8 cellular contexts compared by ENCODE assay signal in the genomic region with DNA sequence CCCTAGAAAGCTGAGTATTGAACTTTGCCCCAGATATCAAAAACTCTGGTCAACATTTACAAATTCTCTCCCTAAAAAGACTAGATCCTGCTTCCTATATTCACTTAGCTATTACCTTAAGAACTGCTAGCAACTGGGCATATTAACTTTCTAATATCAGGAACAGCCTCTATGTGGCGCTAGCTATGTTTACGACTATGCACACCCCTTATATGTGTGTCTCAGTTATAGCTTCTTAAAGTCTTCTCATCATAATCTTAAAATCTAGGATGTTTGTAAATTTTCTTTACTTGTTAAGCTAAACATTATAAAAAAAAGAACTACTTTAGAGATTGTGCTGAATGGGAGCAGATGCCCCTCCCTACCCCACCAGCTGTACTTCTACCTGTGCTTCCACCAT. TPM values are rescaled to one million over a fixed set of nuclear protein-coding genes. Genes with fewer than 3 reads are reported as not detected.
DNase-seq lines count a peak whose midpoint lies in the region; ATAC-seq and TF ChIP-seq lines count a peak whose summit lies in the region.

No MANE protein-coding gene starts in this region.

- ATAC-seq in IMR-90 (ENCODE audit: low read depth) (no peak), SK-N-SH treated with all-trans-retinoic acid at 6 μM for 48 hours (peak; percentile 60), foreskin keratinocyte (no peak), lower lobe of right lung (no peak), GM19452 (IDR thresholded peaks at IDR 0.05; ENCODE audit: unreplicated experiment) (no peak), GM18858 (IDR thresholded peaks at IDR 0.05; ENCODE audit: unreplicated experiment) (no peak)
- no peak for ATAC-seq in activated CD8-positive, alpha-beta memory T cell treated with anti-CD3 and anti-CD28 coated beads, Interleukin-2, amount 10 ng/mL, durations not matched to agents 7 days and 5 days

- H3K79me1 ChIP-seq in IMR-90 (ENCODE audit: low read depth in 1 of 2, low read length in 2 of 2) = peaks cover 16 to 36% of the 10 kb centered on the region in 2 experiments; a peak in 3 of 4 replicates

- H3K14ac ChIP-seq in IMR-90 (replicated peaks; ENCODE audit: low read depth, low read length) = no peak overlapping the region

- H3K9me1 ChIP-seq in IMR-90 (ENCODE audit: insufficient read depth, low read length) = no peaks in the 10 kb centered on the region

- no TSS peak for BruUV-seq in IMR-90 (replicated peaks; lab: Mats Ljungman, UMichigan)

- H3K36me3 ChIP-seq in CD8-positive, alpha-beta memory T cell (ENCODE audit: insufficient read depth, low read length) = no peaks in the 10 kb centered on the region
- H3K36me3 ChIP-seq in IMR-90 (ENCODE audit: control insufficient read depth, insufficient read depth, low read length) = no peaks in the 10 kb centered on the region
- peaks cover 9% of the 10 kb centered on the region for H3K36me3 ChIP-seq in lower lobe of right lung

- no peak overlapping the region for H2AK5ac ChIP-seq in IMR-90 (ENCODE audit: low read depth, low read length)

- H3K4me1 ChIP-seq in CD8-positive, alpha-beta memory T cell (ENCODE audit: insufficient read depth, low read length) = peaks cover 29% of the 10 kb centered on the region
- H3K4me1 ChIP-seq in IMR-90 (ENCODE audit: control insufficient read depth, insufficient read depth, low read length) (peaks cover 3% of the 10 kb centered on the region; the same call in 1 of the 2 replicates), foreskin keratinocyte (peaks cover 20% of the 10 kb centered on the region), lower lobe of right lung (peaks cover 21% of the 10 kb centered on the region)

- no peak overlapping the region for H3K9ac ChIP-seq in IMR-90 (ENCODE audit: low read depth, low read length)

- no peak overlapping the region for H2BK15ac ChIP-seq in IMR-90 (ENCODE audit: low read depth, low read length)

- TF ChIP-seq CTCF in IMR-90 (conservative IDR thresholded peaks at IDR 0.05; ENCODE audit: low read depth, low read length) (peak; percentile 49), foreskin keratinocyte (conservative IDR thresholded peaks at IDR 0.05) (peak; percentile 68), lower lobe of right lung (IDR thresholded peaks at IDR 0.05) (no peak)

- H2BK120ac ChIP-seq in IMR-90 (ENCODE audit: low read depth, low read length) = no peak overlapping the region

- no peak overlapping the region for H3K18ac ChIP-seq in IMR-90 (ENCODE audit: low read depth, low read length)

- DNase-seq in CD8-positive, alpha-beta memory T cell = no peak
- peak; percentile 51 for DNase-seq in IMR-90
- peak in 1 of 2 donors; percentile 20 for DNase-seq in foreskin keratinocyte
- DNase-seq in activated CD8-positive, alpha-beta memory T cell treated with anti-CD3 and anti-CD28 coated beads, Interleukin-2, amount 10 ng/mL, durations not matched to agents 7 days and 5 days = no peak
- no peak for DNase-seq in lower lobe of right lung

- no peak overlapping the region for H3K4me2 ChIP-seq in IMR-90 (ENCODE audit: low read depth, low read length)

- in situ Hi-C loops in IMR-90 (cut with MboI; ENCODE audit: low sequenced_read_pairs) = loop anchor here (10.0 to 25.0 kb wide), 2 partner anchors 158 to 310 kb away; partner anchors contain the start of genes BOLA3 and TET3

- no peak overlapping the region for H3K4ac ChIP-seq in IMR-90 (ENCODE audit: low read depth, low read length)

- H3K27ac ChIP-seq in CD8-positive, alpha-beta memory T cell (ENCODE audit: low read depth, low read length) = no peak overlapping the region
- H3K27ac ChIP-seq in IMR-90 (ENCODE audit: insufficient read depth, low read length) = no peak overlapping the region
- no peak overlapping the region for H3K27ac ChIP-seq in foreskin keratinocyte
- H3K27ac ChIP-seq in lower lobe of right lung = no peak overlapping the region

- H3K4me3 Mint-ChIP-seq in CD8-positive, alpha-beta memory T cell = peak overlapping the region in 5 of 7 donors; percentile 8 to 98 (median 76)
- no peak overlapping the region for H3K4me3 Mint-ChIP-seq in activated CD8-positive, alpha-beta memory T cell treated with anti-CD3 and anti-CD28 coated beads, Interleukin-2, amount 10 ng/mL, durations not matched to agents 7 days and 5 days

- H2AK9ac ChIP-seq in IMR-90 (replicated peaks; ENCODE audit: low read depth, low read length, poor library complexity) = no peak overlapping the region

- no peaks in the 10 kb centered on the region for H3K9me3 Mint-ChIP-seq in CD8-positive, alpha-beta memory T cell
- no peaks in the 10 kb centered on the region for H3K9me3 Mint-ChIP-seq in activated CD8-positive, alpha-beta memory T cell treated with anti-CD3 and anti-CD28 coated beads, Interleukin-2, amount 10 ng/mL, durations not matched to agents 7 days and 5 days (ENCODE audit: low read depth)

- peak; percentile 51 for TF ChIP-seq RAD21 in IMR-90 (IDR thresholded peaks at IDR 0.05; ENCODE audit: low read length)

- H2BK5ac ChIP-seq in IMR-90 (ENCODE audit: low read depth, low read length, poor library complexity, severe bottlenecking) = no peak overlapping the region

- H2AFZ ChIP-seq in IMR-90 (replicated peaks; ENCODE audit: low read length, poor library complexity) = no peak overlapping the region

- no peaks in the 10 kb centered on the region for H3K27me3 Mint-ChIP-seq in CD8-positive, alpha-beta memory T cell
- no peaks in the 10 kb centered on the region for H3K27me3 Mint-ChIP-seq in activated CD8-positive, alpha-beta memory T cell treated with anti-CD3 and anti-CD28 coated beads, Interleukin-2, amount 10 ng/mL, durations not matched to agents 7 days and 5 days

- H2BK20ac ChIP-seq in IMR-90 (ENCODE audit: low read depth, low read length) = no peak overlapping the region

- H3K9me3 ChIP-seq in CD8-positive, alpha-beta memory T cell (ENCODE audit: low read length) = no peaks in the 10 kb centered on the region
- H3K9me3 ChIP-seq in IMR-90 (ENCODE audit: control insufficient read depth, insufficient read depth, low read length) (no peaks in the 10 kb centered on the region), lower lobe of right lung (no peaks in the 10 kb centered on the region)

- no peak overlapping the region for H3K23ac ChIP-seq in IMR-90 (ENCODE audit: low read depth, low read length)

- no peak overlapping the region for H4K8ac ChIP-seq in IMR-90 (ENCODE audit: low read depth in 2 of 2, low read length in 2 of 2)

- WGBS in IMR-90 (ENCODE audit: extremely low coverage in 2 of 2, insufficient read length in 1 of 2), 2 experiments = no CpG with 5 or more reads among the region's 2 CpGs

- H4K91ac ChIP-seq in IMR-90 (ENCODE audit: insufficient read depth, low read depth, low read length) = no peak overlapping the region

- POLR2A ChIA-PET in CD8-positive, alpha-beta memory T cell (lab: Charles Lee) = no interaction called here
- POLR2A ChIA-PET in IMR-90 (lab: Charles Lee; ENCODE audit: unreplicated experiment) = interaction anchor here (0.6 kb wide), 2 partner anchors 71 to 85 kb away, joined by 3 to 5 read pairs; no protein-coding TSS in a partner anchor

- CTCF ChIA-PET in CD8-positive, alpha-beta memory T cell (lab: Charles Lee) = interaction anchor here (0.8 to 2.5 kb wide), 7 partner anchors 47 to 372 kb away, joined by 3 to 11 read pairs (median 4); partner anchors contain the start of genes DGUOK, DUSP11 and MOB1A
- CTCF ChIA-PET in IMR-90 (lab: Yijun Ruan, JAX) = interaction anchor here (0.6 to 1.6 kb wide), 5 partner anchors 81 to 508 kb away, joined by 3 to 4 read pairs (median 3); no protein-coding TSS in a partner anchor
- CTCF ChIA-PET in activated CD8-positive, alpha-beta memory T cell treated with anti-CD3 and anti-CD28 coated beads, Interleukin-2, amount 10 ng/mL, durations not matched to agents 7 days and 5 days (lab: Charles Lee) = interaction anchor here (0.8 to 8.5 kb wide), 30 partner anchors 11 to 564 kb away, joined by 3 to 134 read pairs (median 4); partner anchors contain the start of genes BOLA3, MOB1A and TPRKB

- H3K56ac ChIP-seq in IMR-90 (ENCODE audit: extremely low read depth, insufficient read depth, low read length) = no peak overlapping the region

- H4K20me1 ChIP-seq in IMR-90 (ENCODE audit: insufficient read depth, low read length) = no peaks in the 10 kb centered on the region

- dilution Hi-C loops in IMR-90 (cut with HindIII; ENCODE audit: low sequenced_read_pairs, unreplicated experiment) = loop anchor here (25.0 kb wide), 1 partner anchor 285 kb away; no protein-coding TSS in a partner anchor

- H3K27ac Mint-ChIP-seq in CD8-positive, alpha-beta memory T cell = peak overlapping the region in 4 of 8 donors; percentile 20 to 91 (median 72)
- no peak overlapping the region for H3K27ac Mint-ChIP-seq in activated CD8-positive, alpha-beta memory T cell treated with anti-CD3 and anti-CD28 coated beads, Interleukin-2, amount 10 ng/mL, durations not matched to agents 7 days and 5 days

- TF ChIP-seq POLR2A in IMR-90 (IDR thresholded peaks at IDR 0.05; ENCODE audit: low read depth, low read length) = no peak

- no peak overlapping the region for H3K4me3 ChIP-seq in CD8-positive, alpha-beta memory T cell (ENCODE audit: low read length)
- H3K4me3 ChIP-seq in IMR-90 (ENCODE audit: insufficient read depth, low read depth, low read length) (no peak overlapping the region), lower lobe of right lung (no peak overlapping the region)

- no peaks in the 10 kb centered on the region for H3K27me3 ChIP-seq in CD8-positive, alpha-beta memory T cell (ENCODE audit: insufficient read depth, low read length, poor library complexity, severe bottlenecking)
- peaks cover 2% of the 10 kb centered on the region; the same call in 1 of the 2 replicates for H3K27me3 ChIP-seq in IMR-90 (ENCODE audit: control insufficient read depth, insufficient read depth, low read length)
- H3K27me3 ChIP-seq in foreskin keratinocyte = no peaks in the 10 kb centered on the region
- H3K27me3 ChIP-seq in lower lobe of right lung (ENCODE audit: low read depth) = no peaks in the 10 kb centered on the region

- peaks cover 0 to 16% (median 2%) of the 10 kb centered on the region in 3 donors for H3K36me3 Mint-ChIP-seq in CD8-positive, alpha-beta memory T cell
- peaks cover 14% of the 10 kb centered on the region for H3K36me3 Mint-ChIP-seq in activated CD8-positive, alpha-beta memory T cell treated with anti-CD3 and anti-CD28 coated beads, Interleukin-2, amount 10 ng/mL, durations not matched to agents 7 days and 5 days

- H4K5ac ChIP-seq in IMR-90 (ENCODE audit: low read depth, low read length) = no peak overlapping the region

- H3K4me1 Mint-ChIP-seq in CD8-positive, alpha-beta memory T cell = peaks cover 39 to 53% (median 46%) of the 10 kb centered on the region in 3 donors
- peaks cover 40% of the 10 kb centered on the region for H3K4me1 Mint-ChIP-seq in activated CD8-positive, alpha-beta memory T cell treated with anti-CD3 and anti-CD28 coated beads, Interleukin-2, amount 10 ng/mL, durations not matched to agents 7 days and 5 days

- intact Hi-C loops in IMR-90 (cut with micrococcal nuclease) = no loop called here
- intact Hi-C loops in lower lobe of right lung (cut with DNase I) = no loop called here

RNA-seq across cellular contexts. Expression of gene STAMBP, which starts 1.7 kb away (rescaled TPM):
- 10 to 100 TPM; 71.7 to 71.9 TPM for total RNA-seq in CD8-positive, alpha-beta memory T cell
- 47.8 TPM for polyA plus RNA-seq in CD8-positive, alpha-beta memory T cell
- total RNA-seq in IMR-90 (2012; rRNA removed) (33.9 and 38.7 TPM in 2 replicates), foreskin keratinocyte (68.5 and 72.9 TPM in 2 replicates), lower lobe of right lung (31.3 TPM)
- polyA plus RNA-seq in IMR-90 (2012; rRNA removed) (29.7 and 29.8 TPM in 2 replicates), foreskin keratinocyte (59.5 and 64.0 TPM in 2 replicates)
- polyA plus RNA-seq in IMR-90 (2012; cell fraction: cytosol; rRNA removed) = 19.1 and 24.1 TPM in 2 replicates
- 11.1 and 26.9 TPM in 2 replicates for polyA plus RNA-seq in IMR-90 (2012; cell fraction: nucleus; rRNA removed; ENCODE audit: low replicate concordance)
- 10 to 100 TPM; 42.8 to 58.8 TPM for total RNA-seq in activated CD8-positive, alpha-beta memory T cell treated with anti-CD3 and anti-CD28 coated beads, Interleukin-2, amount 10 ng/mL, durations not matched to agents 7 days and 5 days

RNA-seq across cellular contexts. Expression of gene C2orf78, which starts 43.0 kb away (rescaled TPM):
- total RNA-seq in CD8-positive, alpha-beta memory T cell = not detected
- not detected for polyA plus RNA-seq in CD8-positive, alpha-beta memory T cell
- total RNA-seq in IMR-90 (2012; rRNA removed) = not detected in 2 replicates
- 0.03 TPM in 1 of 2 replicates, not detected in the other for polyA plus RNA-seq in IMR-90 (2012; rRNA removed)
- polyA plus RNA-seq in IMR-90 (2012; cell fraction: cytosol; rRNA removed) = not detected in 2 replicates
- polyA plus RNA-seq in IMR-90 (2012; cell fraction: nucleus; rRNA removed; ENCODE audit: low replicate concordance) = not detected in 2 replicates
- total RNA-seq in foreskin keratinocyte = not detected in 2 replicates
- not detected in 2 replicates for polyA plus RNA-seq in foreskin keratinocyte
- total RNA-seq in activated CD8-positive, alpha-beta memory T cell treated with anti-CD3 and anti-CD28 coated beads, Interleukin-2, amount 10 ng/mL, durations not matched to agents 7 days and 5 days = not detected
- not detected for total RNA-seq in lower lobe of right lung

RNA-seq across cellular contexts. Expression of gene DUSP11, which starts 47.1 kb away (rescaled TPM):
- total RNA-seq in CD8-positive, alpha-beta memory T cell = 10 to 100 TPM; 33.1 to 34.4 TPM
- 41.0 TPM for polyA plus RNA-seq in CD8-positive, alpha-beta memory T cell
- 25.6 and 28.6 TPM in 2 replicates for total RNA-seq in IMR-90 (2012; rRNA removed)
- 21.8 and 22.4 TPM in 2 replicates for polyA plus RNA-seq in IMR-90 (2012; rRNA removed)
- polyA plus RNA-seq in IMR-90 (2012; cell fraction: cytosol; rRNA removed) = 7.4 and 8.0 TPM in 2 replicates
- polyA plus RNA-seq in IMR-90 (2012; cell fraction: nucleus; rRNA removed; ENCODE audit: low replicate concordance) = 2.4 and 15.2 TPM in 2 replicates
- 71.0 and 88.9 TPM in 2 replicates for total RNA-seq in foreskin keratinocyte
- polyA plus RNA-seq in foreskin keratinocyte = 64.1 and 73.5 TPM in 2 replicates
- total RNA-seq in activated CD8-positive, alpha-beta memory T cell treated with anti-CD3 and anti-CD28 coated beads, Interleukin-2, amount 10 ng/mL, durations not matched to agents 7 days and 5 days = 10 to 100 TPM; 23.9 to 30.2 TPM
- 17.6 TPM for total RNA-seq in lower lobe of right lung
